8 cellular contexts compared by ENCODE assay signal in genomic region chr12:96489392-96490056, GRCh38. TPM values are rescaled to one million over a fixed set of nuclear protein-coding genes. Genes with fewer than 3 reads are reported as not detected.
DNase-seq lines count a peak whose midpoint lies in the region; ATAC-seq, FAIRE-seq and TF ChIP-seq lines count a peak whose summit lies in the region.

TSS of gene CFAP54 (plus strand) at chr12:96489577. CDS start at chr12:96489610, 33 bp downstream.

- peak; percentile 86 to 95 for DNase-seq in A549 (ENCODE audit: low read depth in 1 of 2, low spot score in 1 of 2)
- DNase-seq in NCI-H2196 (lab: John Stamatoyannopoulos, UW; ENCODE audit: unreplicated experiment), result peak; percentile 95
- peak; percentile 96 to 97 for DNase-seq in cardiac fibroblast (ENCODE audit: low read depth in 2 of 2)
- DNase-seq in immature natural killer cell, result peak; percentile 93 to 94 (median 94)
- DNase-seq in smooth muscle cell of the brain vasculature (ENCODE audit: low read depth, low spot score), result peak; percentile 80

- H3K4me3 Mint-ChIP-seq in immature natural killer cell, result peak within 1 kb of the TSS; percentile 88 to 92 (median 90)

- peaks cover 4 to 11% (median 8%) of the 10 kb centered on the region in 3 donors for H3K27me3 Mint-ChIP-seq in immature natural killer cell (ENCODE audit: low read depth in 3 of 3)

- ATAC-seq in A549 (peak; percentile 95 to 96), GM18861 (IDR thresholded peaks at IDR 0.05; ENCODE audit: unreplicated experiment) (peak; percentile 91), HG03103 (IDR thresholded peaks at IDR 0.05; ENCODE audit: low read depth, unreplicated experiment) (peak; percentile 91)

- H3K27ac ChIP-seq in A549, result peak within 1 kb of the TSS; percentile 77 to 93

- H3K4me2 ChIP-seq in A549, result peak within 1 kb of the TSS; percentile 98

- peaks cover 39% of the 10 kb centered on the region for H3K4me1 ChIP-seq in A549

- H3K4me1 Mint-ChIP-seq in immature natural killer cell, result peaks cover 21 to 28% of the 10 kb centered on the region in 2 donors

- TF ChIP-seq CTCF in A549 (IDR thresholded peaks at IDR 0.05) (peak; percentile 81), WI38 (IDR thresholded peaks at IDR 0.05; ENCODE audit: low read depth, low read length) (peak; percentile 77), cardiac fibroblast (IDR thresholded peaks at IDR 0.05; ENCODE audit: low read depth, low read length) (peak; percentile 82)

- POLR2A ChIA-PET in A549 (lab: Yijun Ruan, JAX), result interaction anchor here (1.0 to 2.0 kb wide), 4 partner anchors 12 to 90 kb away, joined by 3 to 14 read pairs (median 4); partner anchors contain the start of gene CDK17

- TF ChIP-seq EP300 in A549 (IDR thresholded peaks at IDR 0.05), result no peak

- H3K4me3 ChIP-seq in A549 (peak within 1 kb of the TSS; percentile 89), WI38 (ENCODE audit: low read depth, low read length) (peak within 1 kb of the TSS; percentile 76), cardiac fibroblast (replicated peaks in 1 of 2; ENCODE audit: low read depth in 2 of 2, low read length in 2 of 2) (peak within 1 kb of the TSS; percentile 68 to 72)

- FAIRE-seq in A549 (lab: Jason Lieb, UNC), result no peak

- peak; percentile 61 to 68 for TF ChIP-seq RAD21 in A549 (conservative IDR thresholded peaks at IDR 0.05 in 1 of 2, IDR thresholded peaks at IDR 0.05 in 1 of 2)

- H3K9me3 ChIP-seq in A549, result no peaks in the 10 kb centered on the region

- H3K9me3 Mint-ChIP-seq in immature natural killer cell, result no peaks in the 10 kb centered on the region

- TF ChIP-seq POLR2A in A549 (IDR thresholded peaks at IDR 0.05; ENCODE audit: low read length), result peak; percentile 26; the same call in 1 of the 2 replicates

- no peaks in the 10 kb centered on the region for H3K36me3 Mint-ChIP-seq in immature natural killer cell

- 3% methylated on average over 36 of the region's 53 CpGs for WGBS in A549 (ENCODE audit: missing lambda C conversion rate)

- CTCF ChIA-PET in A549 (lab: Yijun Ruan, JAX), result interaction anchor here (0.6 to 2.6 kb wide), 30 partner anchors 10 to 470 kb away, joined by 3 to 21 read pairs (median 4); partner anchors contain the start of gene CDK17

- peak within 1 kb of the TSS; percentile 81 to 97 (median 94) for H3K27ac Mint-ChIP-seq in immature natural killer cell

TF ChIP-seq in A549, 52 proteins besides CTCF, POLR2A, EP300 and RAD21:
- 0 out of 2 replicates have a peak, but pooled peaks have one; percentile 89 for TF ChIP-seq RCOR1 (IDR thresholded peaks at IDR 0.05; ENCODE audit: low read depth, low read length)
- 0 out of 2 replicates have a peak, but pooled peaks have one; percentile 51 for TF ChIP-seq HMGXB4 (CRISPR knock-in tag; IDR thresholded peaks at IDR 0.05; ENCODE audit: borderline replicate concordance)
- TF ChIP-seq FOSL2 (IDR thresholded peaks at IDR 0.05), result no peak
- peak; percentile 22 for TF ChIP-seq FOSL2 (CRISPR knock-in tag; IDR thresholded peaks at IDR 0.05)
- TF ChIP-seq RNF2 (IDR thresholded peaks at IDR 0.05; ENCODE audit: borderline replicate concordance, low read depth), result no peak
- no peak for TF ChIP-seq TFCP2L1 (CRISPR knock-in tag; IDR thresholded peaks at IDR 0.05)
- TF ChIP-seq KDM5A (IDR thresholded peaks at IDR 0.05), result 0 out of 2 replicates have a peak, but pooled peaks have one; percentile 43
- TF ChIP-seq CEBPB (IDR thresholded peaks at IDR 0.05), result 0 out of 4 replicates have a peak, but pooled peaks of 1 of the 2 experiments have one; percentile 4
- peak; percentile 74 for TF ChIP-seq MAX (IDR thresholded peaks at IDR 0.05)
- peak; percentile 79 for TF ChIP-seq MYC (IDR thresholded peaks at IDR 0.05; ENCODE audit: borderline replicate concordance, low read length)
- TF ChIP-seq HEYL (CRISPR knock-in tag; IDR thresholded peaks at IDR 0.05), result no peak
- no peak for TF ChIP-seq ZSCAN20 (CRISPR knock-in tag; IDR thresholded peaks at IDR 0.05)
- TF ChIP-seq ZFP36 (IDR thresholded peaks at IDR 0.05; ENCODE audit: borderline replicate concordance, partially characterized antibody), result no peak
- TF ChIP-seq SMC3 (IDR thresholded peaks at IDR 0.05), result peak; percentile 51
- peak; percentile 92 for TF ChIP-seq PHF8 (IDR thresholded peaks at IDR 0.05; ENCODE audit: borderline replicate concordance, low read depth)

RNA-seq across cellular contexts. Expression of gene CFAP54, which starts in this region (rescaled TPM):
- polyA plus RNA-seq in A549 (2011; rRNA removed), result 1.2 and 1.7 TPM in 2 replicates
- 0.61 and 0.87 TPM in 2 replicates for polyA plus RNA-seq in A549 (2012; cell fraction: cytosol; rRNA removed)
- 1.2 and 1.3 TPM in 2 replicates for polyA plus RNA-seq in A549 (2012; cell fraction: nucleus; rRNA removed)
- 0.68 to 0.91 TPM (median 0.70 TPM) in 3 replicates for polyA plus RNA-seq in A549 (2017; fragmentation: RNase III; extraction: RNeasy Plus Mini Kit Qiagen cat#74134 plus additional on column Dnase treatment)
- polyA minus RNA-seq in A549 (2011; rRNA and poly(A)+ RNA removed), result 0.73 and 1.2 TPM in 2 replicates
- under 1 TPM in 1 of 3 donors, not detected in 2; 0.13 TPM for polyA plus RNA-seq in immature natural killer cell

Comparison
In these comparisons a context has a peak if more than half of its experiments do, and no peak if none do; other contexts are left out.
1. Peak in every context shown above with its lines: DNase-seq, ATAC-seq, H3K4me3 ChIP-seq and H3K27ac ChIP-seq.
2. Peak in DNase-seq in immature natural killer cell; RNA of the gene not detected or under 1 TPM.